ENCODE assay signal across 20 cellular contexts in the genomic region with DNA sequence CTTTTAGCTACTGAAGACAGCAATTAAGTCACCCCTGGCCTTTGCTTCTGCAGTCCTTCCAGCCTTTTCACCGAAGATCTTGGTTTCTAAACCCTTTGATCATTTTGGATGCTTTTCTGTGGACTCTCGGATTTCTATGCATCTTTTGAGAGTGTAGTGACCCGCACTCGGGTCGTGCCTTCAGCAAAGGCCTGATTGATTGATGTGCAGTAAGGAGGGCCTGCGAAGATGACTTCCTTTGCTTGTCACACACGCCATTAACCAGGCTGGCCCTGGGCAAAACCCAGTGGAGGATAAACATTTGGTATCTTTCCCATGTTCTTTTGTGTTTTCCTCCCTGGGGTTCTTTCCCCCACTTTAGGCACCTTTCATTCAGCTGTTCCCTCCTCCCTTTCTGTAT.
A peak's percentile ranks its signal among the peaks of the same experiment; 100 is the strongest.
DNase-seq lines count a peak whose midpoint lies in the region; ATAC-seq and TF ChIP-seq lines count a peak whose summit lies in the region.
"Had no signal": no experiment of that assay in that cellular context is flagged by ENCODE, and none has a peak within 500 bp of the region (broad histone marks: within the 10 kb centered on the region; RNA-seq: fewer than 3 reads in every experiment).

No MANE protein-coding gene starts in this region.

- no peak overlapping the region for H2AFZ ChIP-seq in osteoblast (ENCODE audit: low read length)
- H2AFZ ChIP-seq: GM23338 had no signal

- no peaks in the 10 kb centered on the region for H3K9me3 ChIP-seq in osteoblast (ENCODE audit: low read depth, low read length)
- H3K9me3 ChIP-seq: BLaER1, Caco-2 had no signal

- no peaks in the 10 kb centered on the region for H3K79me2 ChIP-seq in osteoblast (ENCODE audit: insufficient read depth, low read length)

- no peak overlapping the region for H3K27ac ChIP-seq in osteoblast (ENCODE audit: low read depth, low read length)
- H3K27ac ChIP-seq: 22Rv1, BLaER1, C4-2B had no signal

- H3K4me3 ChIP-seq in osteoblast (ENCODE audit: insufficient read depth, low read length), result no peak overlapping the region
- H3K4me3 ChIP-seq: BLaER1, GM23338 had no signal

- TF ChIP-seq CTCF in glutamatergic neuron (IDR thresholded peaks at IDR 0.05; ENCODE audit: partially characterized antibody, unreplicated experiment) (no peak), neural crest cell (conservative IDR thresholded peaks at IDR 0.05) (no peak), osteoblast (IDR thresholded peaks at IDR 0.05; ENCODE audit: extremely low read depth, low read depth, low read length) (no peak)

- H3K27me3 Mint-ChIP-seq in glutamatergic neuron (ENCODE audit: unreplicated experiment) (peaks cover 1% of the 10 kb centered on the region), neural crest cell (ENCODE audit: low read depth) (no peaks in the 10 kb centered on the region)

- no peaks in the 10 kb centered on the region for H3K4me1 ChIP-seq in osteoblast (ENCODE audit: insufficient read depth, low read length)
- H3K4me1 ChIP-seq: Caco-2 had no signal

- H3K4me1 Mint-ChIP-seq in glutamatergic neuron (ENCODE audit: low read depth, unreplicated experiment) (peaks cover 8% of the 10 kb centered on the region), neural crest cell (peaks cover 58% of the 10 kb centered on the region)
- H3K4me1 Mint-ChIP-seq: B cell; CD4-positive, CD25-positive, alpha-beta regulatory T cell; GM23338 had no signal

- H3K36me3 ChIP-seq in osteoblast (ENCODE audit: insufficient read depth, low read length), result no peaks in the 10 kb centered on the region
- H3K36me3 ChIP-seq: BLaER1 had no signal

- peaks cover 3% of the 10 kb centered on the region for H3K36me3 Mint-ChIP-seq in glutamatergic neuron (ENCODE audit: unreplicated experiment)
- H3K36me3 Mint-ChIP-seq in neural crest cell (ENCODE audit: low read depth), result no peaks in the 10 kb centered on the region
- H3K36me3 Mint-ChIP-seq: CD4-positive, CD25-positive, alpha-beta regulatory T cell; CD8-positive, alpha-beta T cell had no signal

- no peaks in the 10 kb centered on the region for H3K27me3 ChIP-seq in osteoblast (ENCODE audit: insufficient read depth, low read length)
- H3K27me3 ChIP-seq: BLaER1 had no signal

- H4K20me1 ChIP-seq in osteoblast (ENCODE audit: insufficient read depth, low read length), result no peaks in the 10 kb centered on the region
- H4K20me1 ChIP-seq: BLaER1 had no signal

- H3K27ac Mint-ChIP-seq in glutamatergic neuron (ENCODE audit: unreplicated experiment) (peak overlapping the region; percentile 57), neural crest cell (ENCODE audit: unreplicated experiment) (no peak overlapping the region)
- H3K27ac Mint-ChIP-seq: B cell; CD8-positive, alpha-beta T cell; GM23338; H9 had no signal

- H3K9me3 Mint-ChIP-seq in glutamatergic neuron (ENCODE audit: unreplicated experiment) (no peaks in the 10 kb centered on the region), neural crest cell (no peaks in the 10 kb centered on the region)
- H3K9me3 Mint-ChIP-seq: CD4-positive, CD25-positive, alpha-beta regulatory T cell; CD8-positive, alpha-beta T cell; GM23338; H9 had no signal

- no peak overlapping the region for H3K4me3 Mint-ChIP-seq in glutamatergic neuron (ENCODE audit: unreplicated experiment)
- peak overlapping the region; percentile 31 for H3K4me3 Mint-ChIP-seq in neural crest cell
- H3K4me3 Mint-ChIP-seq: B cell; CD4-positive, CD25-positive, alpha-beta regulatory T cell; CD8-positive, alpha-beta T cell; GM23338; H9 had no signal

- H3K4me2 ChIP-seq in osteoblast (ENCODE audit: insufficient read depth, low read length), result no peak overlapping the region
- H3K4me2 ChIP-seq: GM23338 had no signal

- peak; percentile 16 for DNase-seq in NCI-H82 (lab: John Stamatoyannopoulos, UW)
- no peak for DNase-seq in NCI-H82 treated with DMSO at 0.1 percent for 48 hours (lab: John Stamatoyannopoulos, UW; ENCODE audit: unreplicated experiment)
- no peak for DNase-seq in glutamatergic neuron
- peak; percentile 14 for DNase-seq in neural crest cell (ENCODE audit: low read depth, low spot score)
- peak; percentile 74 for DNase-seq in retina
- no peak for DNase-seq in activated effector memory CD4-positive, alpha-beta T cell treated with Interleukin-2 at 50 U/mL for 16 hours
- no peak for DNase-seq in osteoblast (ENCODE audit: insufficient read length, low spot score, missing footprints)
- DNase-seq: Caco-2; CD4-positive, CD25-positive, alpha-beta regulatory T cell; CD8-positive, alpha-beta T cell; DMS153; DND-41; H9 had no signal

- ATAC-seq in HG02870 (IDR thresholded peaks at IDR 0.05; ENCODE audit: unreplicated experiment), result no peak
- ATAC-seq: CD8-positive, alpha-beta T cell; GM23338; HCT116 had no signal

Comparison
In these comparisons a context has a peak if more than half of its experiments do, and no peak if none do; other contexts are left out.
1. DNase-seq: peak in NCI-H82 (single experiment), neural crest cell (single experiment) and retina (single experiment); none in NCI-H82 treated with DMSO at 0.1 percent for 48 hours (single experiment), glutamatergic neuron (single experiment), activated effector memory CD4-positive, alpha-beta T cell treated with Interleukin-2 at 50 U/mL for 16 hours (single experiment) and osteoblast (single experiment).